23 cellular contexts compared by ENCODE assay signal in genomic region chr3:15255215-15255614, GRCh38. TPM values are rescaled to one million over a fixed set of nuclear protein-coding genes. Genes with fewer than 3 reads are reported as not detected.
DNase-seq lines count a peak whose midpoint lies in the region; ATAC-seq and TF ChIP-seq lines count a peak whose summit lies in the region.
"Had no signal": no experiment of that assay in that cellular context is flagged by ENCODE, and none has a peak within 500 bp of the region (broad histone marks: within the 10 kb centered on the region; RNA-seq: fewer than 3 reads in every experiment).

No MANE protein-coding gene starts in this region.

- TF ChIP-seq POLR2A in esophagus muscularis mucosa (IDR thresholded peaks at IDR 0.05; ENCODE audit: low read depth), result no peak
- TF ChIP-seq POLR2A in esophagus squamous epithelium (IDR thresholded peaks at IDR 0.05), result no peak

- intact Hi-C loops in activated T-helper 2 cell treated with anti-CD3 and anti-CD28 coated beads, Interferon-gamma antibody, Interleukin-2, Interleukin-4, amounts not matched to agents 10 μg/mL and 5 μg/mL and 100 μg/mL, durations not matched to agents 14 hours and 24 hours and 36 hours (cut with micrococcal nuclease), result no loop called here
- intact Hi-C loops in esophagus muscularis mucosa (cut with DNase I), result no loop called here
- intact Hi-C loops in esophagus squamous epithelium (cut with DNase I), result no loop called here

- no peaks in the 10 kb centered on the region for H3K9me3 Mint-ChIP-seq in stimulated activated naive CD8-positive, alpha-beta T cell treated with anti-CD3 and anti-CD28 coated beads, Interleukin-15, Interleukin-2, amounts not matched to agents 100 ng/mL and 50 ng/mL, for 24 hours
- no peaks in the 10 kb centered on the region for H3K9me3 Mint-ChIP-seq in activated T-helper 2 cell treated with anti-CD3 and anti-CD28 coated beads, Interferon-gamma antibody, Interleukin-2, Interleukin-4, amounts not matched to agents 10 μg/mL and 5 μg/mL and 100 μg/mL, durations not matched to agents 14 hours and 24 hours and 36 hours
- H3K9me3 Mint-ChIP-seq in mesothelial cell of epicardium, result no peaks in the 10 kb centered on the region
- H3K9me3 Mint-ChIP-seq: WTC11 had no signal

- peaks cover 11% of the 10 kb centered on the region for H3K4me1 Mint-ChIP-seq in stimulated activated naive CD8-positive, alpha-beta T cell treated with anti-CD3 and anti-CD28 coated beads, Interleukin-15, Interleukin-2, amounts not matched to agents 100 ng/mL and 50 ng/mL, for 24 hours (ENCODE audit: low read depth)
- H3K4me1 Mint-ChIP-seq in activated T-helper 2 cell treated with anti-CD3 and anti-CD28 coated beads, Interferon-gamma antibody, Interleukin-2, Interleukin-4, amounts not matched to agents 10 μg/mL and 5 μg/mL and 100 μg/mL, durations not matched to agents 14 hours and 24 hours and 36 hours (ENCODE audit: low read depth), result peaks cover 9% of the 10 kb centered on the region
- H3K4me1 Mint-ChIP-seq in mesothelial cell of epicardium, result no peaks in the 10 kb centered on the region
- H3K4me1 Mint-ChIP-seq: WTC11 had no signal

- ATAC-seq in stimulated activated naive CD8-positive, alpha-beta T cell treated with anti-CD3 and anti-CD28 coated beads, Interleukin-15, Interleukin-2, amounts not matched to agents 100 U/mL and 50 U/mL, for 24 hours, result no peak
- ATAC-seq in HG03139 (IDR thresholded peaks at IDR 0.05; ENCODE audit: unreplicated experiment), result no peak
- ATAC-seq: HCT116, sciatic nerve, WTC11 had no signal

- no peaks in the 10 kb centered on the region for H3K27me3 Mint-ChIP-seq in stimulated activated naive CD8-positive, alpha-beta T cell treated with anti-CD3 and anti-CD28 coated beads, Interleukin-15, Interleukin-2, amounts not matched to agents 100 ng/mL and 50 ng/mL, for 24 hours
- H3K27me3 Mint-ChIP-seq in activated T-helper 2 cell treated with anti-CD3 and anti-CD28 coated beads, Interferon-gamma antibody, Interleukin-2, Interleukin-4, amounts not matched to agents 10 μg/mL and 5 μg/mL and 100 μg/mL, durations not matched to agents 14 hours and 24 hours and 36 hours (ENCODE audit: low read depth), result no peaks in the 10 kb centered on the region
- no peaks in the 10 kb centered on the region for H3K27me3 Mint-ChIP-seq in mesothelial cell of epicardium (ENCODE audit: low read depth)

- H3K4me3 ChIP-seq in esophagus muscularis mucosa (no peak overlapping the region), esophagus squamous epithelium (no peak overlapping the region)
- H3K4me3 ChIP-seq: SK-N-MC, thoracic aorta had no signal

- TF ChIP-seq EP300 in esophagus muscularis mucosa (IDR thresholded peaks at IDR 0.05), result no peak

- WGBS in esophagus muscularis mucosa, result 95% methylated on average over 2 of the region's 2 CpGs
- 100% methylated on average over 2 of the region's 2 CpGs for WGBS in esophagus squamous epithelium, 2 donors

- no peaks in the 10 kb centered on the region for H3K9me3 ChIP-seq in esophagus muscularis mucosa
- H3K9me3 ChIP-seq in esophagus squamous epithelium, result no peaks in the 10 kb centered on the region
- H3K9me3 ChIP-seq: thoracic aorta had no signal

- H3K4me1 ChIP-seq in esophagus muscularis mucosa (peaks cover 0 to 4% (median 0%) of the 10 kb centered on the region in 4 donors), esophagus squamous epithelium (no peaks in the 10 kb centered on the region)

- no peaks in the 10 kb centered on the region for H3K27me3 ChIP-seq in esophagus muscularis mucosa
- no peaks in the 10 kb centered on the region for H3K27me3 ChIP-seq in esophagus squamous epithelium

- H3K4me3 Mint-ChIP-seq in stimulated activated naive CD8-positive, alpha-beta T cell treated with anti-CD3 and anti-CD28 coated beads, Interleukin-15, Interleukin-2, amounts not matched to agents 100 ng/mL and 50 ng/mL, for 24 hours, result no peak overlapping the region
- H3K4me3 Mint-ChIP-seq in activated T-helper 2 cell treated with anti-CD3 and anti-CD28 coated beads, Interferon-gamma antibody, Interleukin-2, Interleukin-4, amounts not matched to agents 10 μg/mL and 5 μg/mL and 100 μg/mL, durations not matched to agents 14 hours and 24 hours and 36 hours (ENCODE audit: low read depth), result no peak overlapping the region
- H3K4me3 Mint-ChIP-seq in mesothelial cell of epicardium, result no peak overlapping the region
- H3K4me3 Mint-ChIP-seq: WTC11 had no signal

- TF ChIP-seq CTCF in mesothelial cell of epicardium (IDR thresholded peaks at IDR 0.05; ENCODE audit: unreplicated experiment) (no peak), esophagus muscularis mucosa (IDR thresholded peaks at IDR 0.05) (no peak), esophagus squamous epithelium (IDR thresholded peaks at IDR 0.05) (no peak)

- no peak overlapping the region for H3K27ac ChIP-seq in esophagus muscularis mucosa (replicated peaks in 1 of 4)
- no peak overlapping the region for H3K27ac ChIP-seq in esophagus squamous epithelium
- H3K27ac ChIP-seq: KMS-11, SK-N-MC had no signal

- peak overlapping the region; percentile 46 for H3K27ac Mint-ChIP-seq in stimulated activated naive CD8-positive, alpha-beta T cell treated with anti-CD3 and anti-CD28 coated beads, Interleukin-15, Interleukin-2, amounts not matched to agents 100 ng/mL and 50 ng/mL, for 24 hours
- peak overlapping the region; percentile 64 for H3K27ac Mint-ChIP-seq in activated T-helper 2 cell treated with anti-CD3 and anti-CD28 coated beads, Interferon-gamma antibody, Interleukin-2, Interleukin-4, amounts not matched to agents 10 μg/mL and 5 μg/mL and 100 μg/mL, durations not matched to agents 14 hours and 24 hours and 36 hours
- peak overlapping the region; percentile 50 for H3K27ac Mint-ChIP-seq in mesothelial cell of epicardium
- H3K27ac Mint-ChIP-seq: WTC11 had no signal

- DNase-seq in stimulated activated naive CD8-positive, alpha-beta T cell treated with anti-CD3 and anti-CD28 coated beads, Interleukin-15, Interleukin-2, amounts not matched to agents 100 U/mL and 50 U/mL, for 24 hours, result no peak
- DNase-seq in activated T-helper 2 cell treated with anti-CD3 and anti-CD28 coated beads, Interferon-gamma antibody, Interleukin-2, Interleukin-4, amounts not matched to agents 10 μg/mL and 5 μg/mL and 100 μg/mL, durations not matched to agents 14 hours and 24 hours and 36 hours (ENCODE audit: low spot score), result no peak
- DNase-seq in mesothelial cell of epicardium (ENCODE audit: low spot score in 2 of 2, unreplicated experiment in 2 of 2) (no peak), superior temporal gyrus (ENCODE audit: extremely low spot score) (no peak), esophagus muscularis mucosa (ENCODE audit: extremely low spot score) (no peak), esophagus squamous epithelium (lab: John Stamatoyannopoulos, UW) (no peak)
- DNase-seq: activated CD8-positive, alpha-beta memory T cell treated with anti-CD3 and anti-CD28 coated beads for 24 hours; amniotic stem cell; DMS53; GDM1; left cardiac atrium; NCI-H1436 treated with DMSO at 0.1 percent for 48 hours; NCI-H526; posterior cingulate gyrus; RPMI8226 had no signal

- H3K36me3 ChIP-seq in esophagus muscularis mucosa (peaks cover 53 to 100% (median 88%) of the 10 kb centered on the region in 4 donors), esophagus squamous epithelium (peaks cover 16 to 100% (median 29%) of the 10 kb centered on the region in 3 donors)

- peaks cover 57% of the 10 kb centered on the region for H3K36me3 Mint-ChIP-seq in stimulated activated naive CD8-positive, alpha-beta T cell treated with anti-CD3 and anti-CD28 coated beads, Interleukin-15, Interleukin-2, amounts not matched to agents 100 ng/mL and 50 ng/mL, for 24 hours (ENCODE audit: low read depth)
- H3K36me3 Mint-ChIP-seq in activated T-helper 2 cell treated with anti-CD3 and anti-CD28 coated beads, Interferon-gamma antibody, Interleukin-2, Interleukin-4, amounts not matched to agents 10 μg/mL and 5 μg/mL and 100 μg/mL, durations not matched to agents 14 hours and 24 hours and 36 hours (ENCODE audit: low read depth), result peaks cover 60% of the 10 kb centered on the region
- peaks cover 38% of the 10 kb centered on the region for H3K36me3 Mint-ChIP-seq in mesothelial cell of epicardium

RNA-seq across cellular contexts. Expression of gene CAPN7, which starts 49.2 kb away (rescaled TPM):
- total RNA-seq in activated T-helper 2 cell treated with anti-CD3 and anti-CD28 coated beads, Interferon-gamma antibody, Interleukin-2, Interleukin-4, amounts not matched to agents 10 μg/mL and 5 μg/mL and 100 μg/mL, durations not matched to agents 14 hours and 24 hours and 36 hours, result 31.8 and 33.4 TPM in 2 replicates
- 41.7 to 44.6 TPM (median 42.4 TPM) in 3 replicates for total RNA-seq in mesothelial cell of epicardium
- 10 to 100 TPM; 33.0 to 52.0 (median 43.3) TPM for total RNA-seq in esophagus muscularis mucosa
- total RNA-seq in esophagus squamous epithelium, result 10 to 100 TPM; 20.7 to 52.5 (median 27.0) TPM
